ENCODE assay signal across 12 cellular contexts in the genomic region with DNA sequence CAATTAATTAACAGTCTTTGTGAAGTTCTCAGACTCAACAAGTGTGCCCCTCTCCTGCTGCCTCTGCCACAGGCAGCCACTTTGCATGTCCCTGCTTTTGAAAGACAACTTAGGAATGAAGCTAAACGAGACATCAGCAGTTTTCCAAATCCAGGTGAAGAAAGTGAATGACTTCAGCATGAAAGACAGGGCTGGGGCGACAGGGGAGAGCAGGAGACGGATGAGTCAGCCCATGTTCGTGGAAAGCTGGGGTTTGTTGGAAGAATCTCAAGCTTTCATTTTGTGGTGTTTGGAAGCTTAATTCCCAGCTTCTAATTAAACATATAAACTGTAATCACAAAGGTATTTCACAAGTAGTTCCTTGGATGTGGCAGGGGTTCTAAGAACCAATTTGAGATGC.
DNase-seq lines count a peak whose midpoint lies in the region; ATAC-seq and TF ChIP-seq lines count a peak whose summit lies in the region.
"Had no signal": no experiment of that assay in that cellular context is flagged by ENCODE, and none has a peak within 500 bp of the region (broad histone marks: within the 10 kb centered on the region; RNA-seq: fewer than 3 reads in every experiment).

No MANE protein-coding gene starts in this region.

- no peak for TF ChIP-seq CTCF in GM23338 (conservative IDR thresholded peaks at IDR 0.05; ENCODE audit: low read depth in 2 of 2)
- TF ChIP-seq CTCF in astrocyte of the cerebellum (IDR thresholded peaks at IDR 0.05; ENCODE audit: low read depth, low read length, missing control alignments), result no peak
- no peak for TF ChIP-seq CTCF in spleen (IDR thresholded peaks at IDR 0.05 in 8 of 11, conservative IDR thresholded peaks at IDR 0.05 in 3 of 11)
- no peak for TF ChIP-seq CTCF in right lobe of liver (IDR thresholded peaks at IDR 0.05)

- no peaks in the 10 kb centered on the region for H3K27me3 ChIP-seq in GM23338 (ENCODE audit: insufficient read depth)
- no peaks in the 10 kb centered on the region for H3K27me3 ChIP-seq in spleen (replicated peaks in 1 of 7)
- H3K27me3 ChIP-seq in right lobe of liver, result no peaks in the 10 kb centered on the region
- H3K27me3 ChIP-seq: body of pancreas had no signal

- DNase-seq in GM23338 (ENCODE audit: low spot score), result no peak
- peak; percentile 47 for DNase-seq in astrocyte of the cerebellum (ENCODE audit: low read depth)
- peak in 23 of 42 donors; percentile 3 to 75 (median 35) for DNase-seq in head of caudate nucleus
- DNase-seq in spleen, result no peak
- DNase-seq in right lobe of liver, result no peak
- DNase-seq in NCI-H128 (lab: John Stamatoyannopoulos, UW; ENCODE audit: unreplicated experiment), result no peak
- DNase-seq: activated CD4-positive, alpha-beta T cell treated with anti-CD3 and anti-CD28 coated beads, Interleukin-2, amount 10 ng/mL, durations not matched to agents 7 days and 5 days; Calu3; T-helper 1 cell had no signal

- H3K27ac Mint-ChIP-seq in GM23338, result peak overlapping the region; percentile 61
- H3K27ac Mint-ChIP-seq: activated CD4-positive, alpha-beta T cell treated with anti-CD3 and anti-CD28 coated beads, Interleukin-2, amount 10 ng/mL, durations not matched to agents 7 days and 5 days; activated T-helper 1 cell treated with anti-CD3 and anti-CD28 coated beads, Interleukin-12 subunit alpha, Interleukin-12 subunit beta, Interleukin-2, Interleukin-4 antibody, amounts not matched to agents 30 ng/mL and 10 ng/mL and 1 ng/mL, durations not matched to agents 14 hours and 24 hours and 36 hours had no signal

- no peaks in the 10 kb centered on the region for H3K27me3 Mint-ChIP-seq in GM23338 (ENCODE audit: insufficient read depth, low read depth, poor library complexity)
- H3K27me3 Mint-ChIP-seq: activated CD4-positive, alpha-beta T cell treated with anti-CD3 and anti-CD28 coated beads, Interleukin-2, amount 10 ng/mL, durations not matched to agents 7 days and 5 days had no signal

- no peak for TF ChIP-seq POLR2A in spleen (IDR thresholded peaks at IDR 0.05)
- no peak for TF ChIP-seq POLR2A in right lobe of liver (IDR thresholded peaks at IDR 0.05)

- ATAC-seq in GM23338, result peak; percentile 36
- ATAC-seq in right lobe of liver, result no peak
- no peak for ATAC-seq in HG03520 (IDR thresholded peaks at IDR 0.05; ENCODE audit: unreplicated experiment)
- ATAC-seq: body of pancreas had no signal

- no peak overlapping the region for H3K4me3 ChIP-seq in GM23338
- no peak overlapping the region for H3K4me3 ChIP-seq in astrocyte of the cerebellum (ENCODE audit: low read depth, low read length)
- H3K4me3 ChIP-seq in spleen, result no peak overlapping the region
- H3K4me3 ChIP-seq in right lobe of liver, result no peak overlapping the region
- H3K4me3 ChIP-seq: body of pancreas had no signal

- peaks cover 0 to 12% (median 4%) of the 10 kb centered on the region in 8 donors for H3K9me3 ChIP-seq in spleen
- H3K9me3 ChIP-seq in right lobe of liver, result no peaks in the 10 kb centered on the region
- H3K9me3 ChIP-seq: body of pancreas had no signal

- in situ Hi-C loops in astrocyte of the cerebellum (cut with HindIII; ENCODE audit: low sequenced_read_pairs), result no loop called here

- H3K4me1 ChIP-seq in GM23338 (ENCODE audit: insufficient read depth), result peaks cover 10% of the 10 kb centered on the region; the same call in 1 of the 2 replicates
- H3K4me1 ChIP-seq in spleen, result peaks cover 0 to 25% (median 14%) of the 10 kb centered on the region in 6 donors
- H3K4me1 ChIP-seq in right lobe of liver, result no peaks in the 10 kb centered on the region
- H3K4me1 ChIP-seq: body of pancreas had no signal

- H3K9me2 ChIP-seq in GM23338 (ENCODE audit: insufficient read depth), result peaks cover 24% of the 10 kb centered on the region; the same call in 1 of the 2 replicates

- H3K27ac ChIP-seq in GM23338 (ENCODE audit: low read depth) (no peak overlapping the region; the same call in 1 of the 2 replicates), spleen (peak overlapping the region in 5 of 8 donors; percentile 41 to 85 (median 70)), right lobe of liver (no peak overlapping the region)
- H3K27ac ChIP-seq: body of pancreas had no signal

- peaks cover 15% of the 10 kb centered on the region for H3K9me3 Mint-ChIP-seq in GM23338

- no peak overlapping the region for H3K4me3 Mint-ChIP-seq in GM23338
- H3K4me3 Mint-ChIP-seq: activated CD4-positive, alpha-beta T cell treated with anti-CD3 and anti-CD28 coated beads, Interleukin-2, amount 10 ng/mL, durations not matched to agents 7 days and 5 days; activated T-helper 1 cell treated with anti-CD3 and anti-CD28 coated beads, Interleukin-12 subunit alpha, Interleukin-12 subunit beta, Interleukin-2, Interleukin-4 antibody, amounts not matched to agents 30 ng/mL and 10 ng/mL and 1 ng/mL, durations not matched to agents 14 hours and 24 hours and 36 hours had no signal

- H3K36me3 Mint-ChIP-seq in GM23338 (ENCODE audit: low read depth), result peaks cover 14% of the 10 kb centered on the region; the same call in 2 of the 3 replicates

- no peaks in the 10 kb centered on the region for H3F3A ChIP-seq in GM23338 (replicated peaks; ENCODE audit: low read depth)

- no peaks in the 10 kb centered on the region for H3K79me2 ChIP-seq in GM23338 (replicated peaks; ENCODE audit: insufficient read depth)

- H2AFZ ChIP-seq in GM23338, result peak overlapping the region; percentile 87

- intact Hi-C loops in head of caudate nucleus (cut with DNase I), result no loop called here
- intact Hi-C loops in spleen (cut with DNase I; ENCODE audit: low total_unique reads), result no loop called here
- intact Hi-C loops in right lobe of liver (cut with DNase I), result no loop called here

- H3K4me2 ChIP-seq in GM23338, result no peak overlapping the region

- WGBS in spleen, 5 donors, result 66 to 87% (median 76%) methylated on average over 4 of the region's 4 CpGs
- 65% methylated on average over 4 of the region's 4 CpGs for WGBS in right lobe of liver (ENCODE audit: insufficient coverage, low coverage, low lambda C conversion rate, missing lambda C conversion rate)

- H3K36me3 ChIP-seq in GM23338 (ENCODE audit: insufficient read depth) (no peaks in the 10 kb centered on the region; the same call in 1 of the 2 replicates), spleen (no peaks in the 10 kb centered on the region), right lobe of liver (no peaks in the 10 kb centered on the region)

- H4K20me1 ChIP-seq in GM23338 (replicated peaks; ENCODE audit: insufficient read depth), result no peaks in the 10 kb centered on the region

- peaks cover 23% of the 10 kb centered on the region for H3K4me1 Mint-ChIP-seq in GM23338

TF ChIP-seq in GM23338, 12 proteins besides CTCF, POLR2A, EP300 and RAD21 (continues in another document):
- TF ChIP-seq, protein P1, sequence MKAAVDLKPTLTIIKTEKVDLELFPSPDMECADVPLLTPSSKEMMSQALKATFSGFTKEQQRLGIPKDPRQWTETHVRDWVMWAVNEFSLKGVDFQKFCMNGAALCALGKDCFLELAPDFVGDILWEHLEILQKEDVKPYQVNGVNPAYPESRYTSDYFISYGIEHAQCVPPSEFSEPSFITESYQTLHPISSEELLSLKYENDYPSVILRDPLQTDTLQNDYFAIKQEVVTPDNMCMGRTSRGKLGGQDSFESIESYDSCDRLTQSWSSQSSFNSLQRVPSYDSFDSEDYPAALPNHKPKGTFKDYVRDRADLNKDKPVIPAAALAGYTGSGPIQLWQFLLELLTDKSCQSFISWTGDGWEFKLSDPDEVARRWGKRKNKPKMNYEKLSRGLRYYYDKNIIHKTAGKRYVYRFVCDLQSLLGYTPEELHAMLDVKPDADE (IDR thresholded peaks at IDR 0.05), result no peak
- no peak for TF ChIP-seq EZH2phosphoT487 (IDR thresholded peaks at IDR 0.05; ENCODE audit: unreplicated experiment)
- no peak for TF ChIP-seq NANOG (IDR thresholded peaks at IDR 0.05; ENCODE audit: borderline replicate concordance)
- TF ChIP-seq ZNF331 (CRISPR knock-in tag; IDR thresholded peaks at IDR 0.05; ENCODE audit: low read depth), result no peak
- TF ChIP-seq REST (IDR thresholded peaks at IDR 0.05; ENCODE audit: unreplicated experiment), result no peak
- no peak for TF ChIP-seq CREB1 (CRISPR knock-in tag; IDR thresholded peaks at IDR 0.05; ENCODE audit: low read depth)
- no peak for TF ChIP-seq POLR2AphosphoS5 (IDR thresholded peaks at IDR 0.05; ENCODE audit: low read depth)
- TF ChIP-seq ZNF114 (CRISPR knock-in tag; IDR thresholded peaks at IDR 0.05), result no peak

Comparison
In these comparisons a context has a peak if more than half of its experiments do, and no peak if none do; other contexts are left out.
1. DNase-seq: peak in astrocyte of the cerebellum (single experiment) and head of caudate nucleus (23 of 42); none in GM23338 (single experiment), spleen (single experiment), right lobe of liver (0 of 3) and NCI-H128 (single experiment).
2. H3K27ac ChIP-seq: peak in spleen (5 of 8); none in GM23338 (single experiment) and right lobe of liver (0 of 3).